ENCODE assay signal across 8 cellular contexts in genomic region chr20:38033330-38034107, GRCh38. TPM values are rescaled to one million over a fixed set of nuclear protein-coding genes. Genes with fewer than 3 reads are reported as not detected.
DNase-seq lines count a peak whose midpoint lies in the region; ATAC-seq lines count a peak whose summit lies in the region.

A gene with protein sequence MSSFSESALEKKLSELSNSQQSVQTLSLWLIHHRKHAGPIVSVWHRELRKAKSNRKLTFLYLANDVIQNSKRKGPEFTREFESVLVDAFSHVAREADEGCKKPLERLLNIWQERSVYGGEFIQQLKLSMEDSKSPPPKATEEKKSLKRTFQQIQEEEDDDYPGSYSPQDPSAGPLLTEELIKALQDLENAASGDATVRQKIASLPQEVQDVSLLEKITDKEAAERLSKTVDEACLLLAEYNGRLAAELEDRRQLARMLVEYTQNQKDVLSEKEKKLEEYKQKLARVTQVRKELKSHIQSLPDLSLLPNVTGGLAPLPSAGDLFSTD (plus strand): TSS chr20:38033746. CDS start chr20:38033948, 202 bp downstream.
TTI1 (minus strand) TSS chr20:38033456; CDS start chr20:38013816, 19,640 bp downstream.

- peaks cover 52% of the 10 kb centered on the region for H3K4me1 Mint-ChIP-seq in dendritic cell treated with granulocyte-macrophage colony-stimulating factor and Interleukin-4, amounts not matched to agents 40 ng/mL and 50 ng/mL, for 4 days (ENCODE audit: low read depth)

- no peaks in the 10 kb centered on the region for H3K9me3 Mint-ChIP-seq in dendritic cell treated with granulocyte-macrophage colony-stimulating factor and Interleukin-4, amounts not matched to agents 40 ng/mL and 50 ng/mL, for 4 days

- H3K4me1 ChIP-seq in BLaER1 treated with 17β-estradiol and CSF1 and Interleukin-3, amounts not matched to agents 10 nM and 100 nM, result peaks cover 47 to 61% (median 57%) of the 10 kb centered on the region in 10 experiments

- peak within 1 kb of the TSS; percentile 92 for H3K4me3 Mint-ChIP-seq in dendritic cell treated with granulocyte-macrophage colony-stimulating factor and Interleukin-4, amounts not matched to agents 40 ng/mL and 50 ng/mL, for 4 days

- peak within 1 kb of the TSS; percentile 98 for H3K27ac Mint-ChIP-seq in dendritic cell treated with granulocyte-macrophage colony-stimulating factor and Interleukin-4, amounts not matched to agents 40 ng/mL and 50 ng/mL, for 4 days

- peaks cover 45% of the 10 kb centered on the region for H3K36me3 Mint-ChIP-seq in dendritic cell treated with granulocyte-macrophage colony-stimulating factor and Interleukin-4, amounts not matched to agents 40 ng/mL and 50 ng/mL, for 4 days (ENCODE audit: low read depth)

- intact Hi-C loops in dendritic cell treated with granulocyte-macrophage colony-stimulating factor and Interleukin-4, amounts not matched to agents 40 ng/mL and 50 ng/mL, for 4 days (cut with micrococcal nuclease), result no loop called here

- H3K4me3 ChIP-seq in BLaER1 treated with 17β-estradiol and CSF1 and Interleukin-3, amounts not matched to agents 10 nM and 100 nM, result peak within 1 kb of the TSS; percentile 73 to 95 (median 90)

- no peaks in the 10 kb centered on the region for H3K27me3 ChIP-seq in BLaER1 treated with 17β-estradiol and CSF1 and Interleukin-3, amounts not matched to agents 10 nM and 100 nM

- H3K4me2 ChIP-seq in BLaER1 treated with 17β-estradiol and CSF1 and Interleukin-3, amounts not matched to agents 10 nM and 100 nM, result peak within 1 kb of the TSS; percentile 92 to 99 (median 96)

- 0 out of 22 replicates have a peak, but pooled peaks cover 0 to 4% (median 0%) of the 10 kb centered on the region in 11 experiments for H3K9me3 ChIP-seq in BLaER1 treated with 17β-estradiol and CSF1 and Interleukin-3, amounts not matched to agents 10 nM and 100 nM (replicated peaks in 1 of 11)

- peak within 1 kb of the TSS; percentile 88 to 98 (median 96) for H3K9ac ChIP-seq in BLaER1 treated with 17β-estradiol and CSF1 and Interleukin-3, amounts not matched to agents 10 nM and 100 nM

- peaks cover 0 to 35% (median 13%) of the 10 kb centered on the region in 11 experiments; a peak in 14 of 22 replicates for H4K20me1 ChIP-seq in BLaER1 treated with 17β-estradiol and CSF1 and Interleukin-3, amounts not matched to agents 10 nM and 100 nM

- peak within 1 kb of the TSS; percentile 90 to 99 (median 98) for H3K27ac ChIP-seq in BLaER1 treated with 17β-estradiol and CSF1 and Interleukin-3, amounts not matched to agents 10 nM and 100 nM

- H3K27me3 Mint-ChIP-seq in dendritic cell treated with granulocyte-macrophage colony-stimulating factor and Interleukin-4, amounts not matched to agents 40 ng/mL and 50 ng/mL, for 4 days, result no peaks in the 10 kb centered on the region

- ATAC-seq in GM19324 (IDR thresholded peaks at IDR 0.05; ENCODE audit: low FRiP score, unreplicated experiment), result peak; percentile 91
- peak; percentile 77 for ATAC-seq in HG03520 (IDR thresholded peaks at IDR 0.05; ENCODE audit: unreplicated experiment)
- ATAC-seq in left lobe of liver, result peak; percentile 91

- H3K36me3 ChIP-seq in BLaER1 treated with 17β-estradiol and CSF1 and Interleukin-3, amounts not matched to agents 10 nM and 100 nM, result peaks cover 23 to 40% (median 30%) of the 10 kb centered on the region in 11 experiments; a peak in 21 of 22 replicates

- DNase-seq in NCI-H748 (lab: John Stamatoyannopoulos, UW; ENCODE audit: unreplicated experiment) (peak; percentile 95), left lobe of liver (ENCODE audit: low spot score) (peak; percentile 95)
- DNase-seq in activated CD4-positive, alpha-beta T cell treated with anti-CD3 and anti-CD28 coated beads, Interleukin-2, amount 50 U/mL, for 4 hours, result peak; percentile 85 to 86
- peak; percentile 89 for DNase-seq in stimulated activated CD4-positive, alpha-beta T cell treated with anti-CD3 and anti-CD28 coated beads, Interleukin-2, amount 100 ng/mL, for 24 hours

RNA-seq across cellular contexts. Expression of the first gene that starts in this region (rescaled TPM):
- 22.8 TPM for total RNA-seq in left lobe of liver

RNA-seq across cellular contexts. Expression of gene TTI1, which starts in this region (rescaled TPM):
- total RNA-seq in left lobe of liver, result 10.3 TPM

Comparison
In these comparisons a context has a peak if more than half of its experiments do, and no peak if none do; other contexts are left out.
1. Peak in every context shown above with its lines: DNase-seq, ATAC-seq, H3K4me3 ChIP-seq and H3K27ac ChIP-seq.